Comparison of ENCODE assay signal across 8 cellular contexts in the genomic region with DNA sequence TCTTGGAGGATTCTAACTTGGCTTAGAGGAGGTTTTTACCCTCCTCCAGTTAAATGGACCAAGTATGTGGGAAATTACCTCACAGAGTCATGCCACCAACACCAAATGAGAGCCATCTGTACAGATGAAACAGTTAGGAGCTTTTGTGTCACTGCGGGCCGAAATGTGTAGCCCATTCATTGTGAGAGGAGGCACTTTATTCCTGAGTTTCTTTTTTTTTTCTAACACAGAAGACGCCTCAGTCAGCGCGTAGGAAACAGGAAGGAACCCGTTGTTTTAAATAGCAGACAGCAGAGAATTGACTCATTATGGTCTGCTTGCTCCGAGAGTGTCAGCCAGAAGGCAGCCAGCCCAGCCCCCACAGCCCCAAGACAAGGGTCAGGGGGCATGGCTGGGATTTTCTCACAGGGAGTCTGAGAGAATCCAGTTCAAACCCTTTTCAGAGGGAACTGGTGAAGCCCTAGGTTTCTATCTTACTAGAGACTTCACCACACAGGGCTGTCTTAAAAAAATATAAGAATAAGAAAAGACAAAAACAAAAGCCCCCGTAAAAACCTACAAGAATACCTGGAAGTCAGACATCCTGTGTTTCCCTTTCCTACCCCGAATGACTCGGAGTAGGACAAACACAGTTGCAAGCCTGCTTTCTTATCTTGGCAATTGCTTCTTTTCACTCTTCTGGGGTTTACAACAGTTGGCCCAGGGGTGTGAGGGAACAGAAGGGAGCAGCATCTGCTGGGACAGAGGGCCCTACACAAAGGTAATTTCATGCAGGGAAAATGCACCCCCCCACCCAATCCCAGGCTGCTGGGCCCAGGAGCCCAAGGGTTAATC.
DNase-seq lines count a peak whose midpoint lies in the region; ATAC-seq, FAIRE-seq and TF ChIP-seq lines count a peak whose summit lies in the region.

No MANE protein-coding gene starts in this region.

- peak overlapping the region; percentile 49 for H2AFZ ChIP-seq in mammary epithelial cell (ENCODE audit: low read depth, low read length)

- no peak for TF ChIP-seq CTCF in mammary epithelial cell (conservative IDR thresholded peaks at IDR 0.05 in 1 of 2, IDR thresholded peaks at IDR 0.05 in 1 of 2; ENCODE audit: extremely low read depth in 1 of 2, insufficient read depth in 1 of 2, low read depth in 1 of 2, low read length in 2 of 2)

- no peaks in the 10 kb centered on the region for H4K20me1 ChIP-seq in mammary epithelial cell (ENCODE audit: insufficient read depth, low read length)

- H3K4me1 ChIP-seq in mammary epithelial cell (ENCODE audit: insufficient read depth, low read length): no peaks in the 10 kb centered on the region

- H3K27ac ChIP-seq in mammary epithelial cell (ENCODE audit: insufficient read depth, low read depth, low read length): no peak overlapping the region

- FAIRE-seq in RCC 7860 (lab: Jason Lieb, UNC): no peak

- no peaks in the 10 kb centered on the region for H3K36me3 ChIP-seq in mammary epithelial cell (ENCODE audit: insufficient read depth, low read length)

- peak; percentile 29 for DNase-seq in activated naive CD4-positive, alpha-beta T cell treated with Interleukin-2 at 50 U/mL for 16 hours
- DNase-seq in activated naive CD4-positive, alpha-beta T cell (lab: John Stamatoyannopoulos, UW): no peak
- DNase-seq in RCC 7860 (ENCODE audit: low spot score) (peak; percentile 33), mammary epithelial cell (peak; percentile 32), kidney tubule cell (ENCODE audit: low spot score) (peak; percentile 65), H4 (ENCODE audit: low spot score) (no peak)
- peak; percentile 54 to 55 for DNase-seq in stimulated activated CD4-positive, alpha-beta T cell treated with anti-CD3 and anti-CD28 coated beads, Interleukin-2, amount 100 ng/mL, for 24 hours

- in situ Hi-C loops in mammary epithelial cell (cut with MboI; ENCODE audit: low sequenced_read_pairs in 2 of 2): no loop called here

- ATAC-seq in HG03066 (IDR thresholded peaks at IDR 0.05; ENCODE audit: low read depth, unreplicated experiment): peak; percentile 84

- no peak overlapping the region for H3K9ac ChIP-seq in mammary epithelial cell (ENCODE audit: insufficient read depth, low read length)

- peak overlapping the region; percentile 40 for H3K4me2 ChIP-seq in mammary epithelial cell (ENCODE audit: insufficient read depth, low read depth, low read length)

- H3K4me3 ChIP-seq in mammary epithelial cell (replicated peaks in 1 of 3; ENCODE audit: insufficient read depth in 1 of 3, low read depth in 2 of 3, low read length in 3 of 3): no peak overlapping the region

- BruUV-seq in mammary epithelial cell (replicated peaks; lab: Mats Ljungman, UMichigan): no TSS peak

- 25% methylated on average over 10 of the region's 10 CpGs for WGBS in mammary epithelial cell (ENCODE audit: low coverage, missing lambda C conversion rate)

- intact Hi-C loops in mammary epithelial cell (cut with micrococcal nuclease): loop anchor here (2.0 to 10.0 kb wide), 3 partner anchors 239 to 953 kb away; no protein-coding TSS in a partner anchor

- peaks cover 11% of the 10 kb centered on the region for H3K9me3 ChIP-seq in mammary epithelial cell (replicated peaks; ENCODE audit: insufficient read depth, low read length)

- H3K79me2 ChIP-seq in mammary epithelial cell (ENCODE audit: insufficient read depth, low read length): no peaks in the 10 kb centered on the region

- CTCF ChIA-PET in mammary epithelial cell (lab: Charles Lee; ENCODE audit: low non-redundant PET): no interaction called here

- dilution Hi-C loops in mammary epithelial cell (cut with HindIII; ENCODE audit: low sequenced_read_pairs): no loop called here

- no peaks in the 10 kb centered on the region for H3K27me3 ChIP-seq in mammary epithelial cell (ENCODE audit: insufficient read depth, low read length)

Comparison
In these comparisons a context has a peak if more than half of its experiments do, and no peak if none do; other contexts are left out.
1. DNase-seq: peak in activated naive CD4-positive, alpha-beta T cell treated with Interleukin-2 at 50 U/mL for 16 hours (single experiment), RCC 7860 (single experiment), mammary epithelial cell (single experiment), kidney tubule cell (single experiment) and stimulated activated CD4-positive, alpha-beta T cell treated with anti-CD3 and anti-CD28 coated beads, Interleukin-2, amount 100 ng/mL, for 24 hours (2 of 2); none in activated naive CD4-positive, alpha-beta T cell (0 of 4) and H4 (single experiment).